15 cellular contexts compared by ENCODE assay signal in the genomic region with DNA sequence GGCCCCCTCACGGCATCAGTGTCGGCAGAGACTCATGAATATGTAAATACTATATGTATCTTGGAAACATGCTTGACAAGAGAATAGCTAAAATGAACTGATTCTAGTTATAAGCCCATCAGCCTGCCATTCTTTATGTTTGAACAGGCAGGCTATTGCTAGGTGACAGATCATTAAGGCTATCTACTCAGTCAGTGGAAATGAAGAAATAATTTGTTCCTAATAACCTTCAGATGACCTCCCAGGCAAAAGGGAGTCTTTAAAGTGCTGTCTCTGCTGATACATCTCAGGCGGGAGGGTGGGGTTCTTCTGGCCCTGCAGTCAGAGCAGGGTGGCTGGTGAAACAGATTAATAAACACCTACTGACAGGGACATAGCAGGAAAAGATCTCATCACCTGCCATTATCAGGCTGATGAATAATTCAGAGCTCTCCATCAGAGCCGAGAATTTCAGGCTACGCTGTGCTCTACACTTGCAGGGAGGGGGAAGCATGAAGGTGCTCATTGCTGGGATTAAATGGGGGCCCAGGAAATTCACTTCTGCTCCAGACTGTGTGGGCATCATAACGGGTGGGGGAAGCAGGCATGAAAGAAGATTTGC.
DNase-seq lines count a peak whose midpoint lies in the region; ATAC-seq and TF ChIP-seq lines count a peak whose summit lies in the region.
"Had no signal": no experiment of that assay in that cellular context is flagged by ENCODE, and none has a peak within 500 bp of the region (broad histone marks: within the 10 kb centered on the region; RNA-seq: fewer than 3 reads in every experiment).

No MANE protein-coding gene starts in this region.

- H3K4me1 Mint-ChIP-seq in GM23338: peaks cover 3% of the 10 kb centered on the region; the same call in 1 of the 3 replicates
- peaks cover 15% of the 10 kb centered on the region for H3K4me1 Mint-ChIP-seq in nephron progenitor cell
- H3K4me1 Mint-ChIP-seq: CD4-positive, CD25-positive, alpha-beta regulatory T cell had no signal

- TF ChIP-seq CTCF in GM23338 (conservative IDR thresholded peaks at IDR 0.05; ENCODE audit: low read depth in 2 of 2): no peak
- TF ChIP-seq CTCF in nephron progenitor cell (IDR thresholded peaks at IDR 0.05): no peak
- no peak for TF ChIP-seq CTCF in omental fat pad (IDR thresholded peaks at IDR 0.05)

- H3K4me1 ChIP-seq in GM23338 (ENCODE audit: insufficient read depth): no peaks in the 10 kb centered on the region
- H3K4me1 ChIP-seq: BLaER1 treated with 17β-estradiol and CSF1 and Interleukin-3, amounts not matched to agents 10 nM and 100 nM; HAP-1 had no signal

- no peak overlapping the region for H3K4me3 ChIP-seq in GM23338
- H3K4me3 ChIP-seq: BLaER1 treated with 17β-estradiol and CSF1 and Interleukin-3, amounts not matched to agents 10 nM and 100 nM; HAP-1 had no signal

- H3K36me3 ChIP-seq in GM23338 (ENCODE audit: insufficient read depth): no peaks in the 10 kb centered on the region
- H3K36me3 ChIP-seq: BLaER1 treated with 17β-estradiol and CSF1 and Interleukin-3, amounts not matched to agents 10 nM and 100 nM; HAP-1 had no signal

- H4K20me1 ChIP-seq in GM23338 (replicated peaks; ENCODE audit: insufficient read depth): no peaks in the 10 kb centered on the region
- H4K20me1 ChIP-seq: BLaER1 treated with 17β-estradiol and CSF1 and Interleukin-3, amounts not matched to agents 10 nM and 100 nM had no signal

- H3K27ac ChIP-seq in GM23338 (ENCODE audit: low read depth): no peak overlapping the region
- H3K27ac ChIP-seq: BLaER1 treated with 17β-estradiol and CSF1 and Interleukin-3, amounts not matched to agents 10 nM and 100 nM had no signal

- H3F3A ChIP-seq in GM23338 (replicated peaks; ENCODE audit: low read depth): no peaks in the 10 kb centered on the region

- no peak overlapping the region for H3K4me3 Mint-ChIP-seq in GM23338
- H3K4me3 Mint-ChIP-seq in nephron progenitor cell: no peak overlapping the region
- H3K4me3 Mint-ChIP-seq: CD4-positive, CD25-positive, alpha-beta regulatory T cell had no signal

- no peaks in the 10 kb centered on the region for H3K27me3 ChIP-seq in GM23338 (ENCODE audit: insufficient read depth)
- H3K27me3 ChIP-seq: BLaER1 treated with 17β-estradiol and CSF1 and Interleukin-3, amounts not matched to agents 10 nM and 100 nM had no signal

- H3K4me2 ChIP-seq in GM23338: no peak overlapping the region
- H3K4me2 ChIP-seq: BLaER1 treated with 17β-estradiol and CSF1 and Interleukin-3, amounts not matched to agents 10 nM and 100 nM had no signal

- no peak for ATAC-seq in GM23338
- ATAC-seq in HG03442 (IDR thresholded peaks at IDR 0.05; ENCODE audit: unreplicated experiment): no peak
- no peak for ATAC-seq in omental fat pad (ENCODE audit: low FRiP score)
- ATAC-seq: HepG2 had no signal

- H3K27ac Mint-ChIP-seq in GM23338 (no peak overlapping the region), nephron progenitor cell (peak overlapping the region; percentile 55)
- H3K27ac Mint-ChIP-seq: CD4-positive, CD25-positive, alpha-beta regulatory T cell had no signal

- H2AFZ ChIP-seq in GM23338: 0 out of 2 replicates have a peak overlapping the region, but pooled peaks have one; percentile 72

- H3K36me3 Mint-ChIP-seq in GM23338 (ENCODE audit: low read depth) (no peaks in the 10 kb centered on the region), nephron progenitor cell (ENCODE audit: low read depth) (no peaks in the 10 kb centered on the region)
- H3K36me3 Mint-ChIP-seq: CD4-positive, CD25-positive, alpha-beta regulatory T cell had no signal

- H3K9me3 Mint-ChIP-seq in GM23338: no peaks in the 10 kb centered on the region
- peaks cover 3% of the 10 kb centered on the region for H3K9me3 Mint-ChIP-seq in nephron progenitor cell

- DNase-seq in GM23338 (ENCODE audit: low spot score) (no peak), NCI-H146 (lab: John Stamatoyannopoulos, UW) (peak; percentile 72), NCI-H748 treated with DMSO at 0.1 percent for 48 hours (lab: John Stamatoyannopoulos, UW) (peak; percentile 13), nephron progenitor cell (no peak), HK-2 (ENCODE audit: unreplicated experiment) (no peak), OCI-M2 (lab: John Stamatoyannopoulos, UW; ENCODE audit: unreplicated experiment) (no peak), omental fat pad (ENCODE audit: low spot score) (no peak)
- DNase-seq: ACHN; CD4-positive, CD25-positive, alpha-beta regulatory T cell; DMS53; GF-D8 had no signal

- H3K27me3 Mint-ChIP-seq in GM23338 (ENCODE audit: insufficient read depth, low read depth, poor library complexity) (no peaks in the 10 kb centered on the region), nephron progenitor cell (ENCODE audit: low read depth, poor library complexity) (no peaks in the 10 kb centered on the region)
- H3K27me3 Mint-ChIP-seq: CD4-positive, CD25-positive, alpha-beta regulatory T cell had no signal

- no peaks in the 10 kb centered on the region for H3K79me2 ChIP-seq in GM23338 (replicated peaks; ENCODE audit: insufficient read depth)

- H3K9me2 ChIP-seq in GM23338 (ENCODE audit: insufficient read depth): no peaks in the 10 kb centered on the region

TF ChIP-seq in GM23338, 12 proteins besides CTCF, POLR2A, EP300 and RAD21 (continues in another document):
- TF ChIP-seq, protein P1, sequence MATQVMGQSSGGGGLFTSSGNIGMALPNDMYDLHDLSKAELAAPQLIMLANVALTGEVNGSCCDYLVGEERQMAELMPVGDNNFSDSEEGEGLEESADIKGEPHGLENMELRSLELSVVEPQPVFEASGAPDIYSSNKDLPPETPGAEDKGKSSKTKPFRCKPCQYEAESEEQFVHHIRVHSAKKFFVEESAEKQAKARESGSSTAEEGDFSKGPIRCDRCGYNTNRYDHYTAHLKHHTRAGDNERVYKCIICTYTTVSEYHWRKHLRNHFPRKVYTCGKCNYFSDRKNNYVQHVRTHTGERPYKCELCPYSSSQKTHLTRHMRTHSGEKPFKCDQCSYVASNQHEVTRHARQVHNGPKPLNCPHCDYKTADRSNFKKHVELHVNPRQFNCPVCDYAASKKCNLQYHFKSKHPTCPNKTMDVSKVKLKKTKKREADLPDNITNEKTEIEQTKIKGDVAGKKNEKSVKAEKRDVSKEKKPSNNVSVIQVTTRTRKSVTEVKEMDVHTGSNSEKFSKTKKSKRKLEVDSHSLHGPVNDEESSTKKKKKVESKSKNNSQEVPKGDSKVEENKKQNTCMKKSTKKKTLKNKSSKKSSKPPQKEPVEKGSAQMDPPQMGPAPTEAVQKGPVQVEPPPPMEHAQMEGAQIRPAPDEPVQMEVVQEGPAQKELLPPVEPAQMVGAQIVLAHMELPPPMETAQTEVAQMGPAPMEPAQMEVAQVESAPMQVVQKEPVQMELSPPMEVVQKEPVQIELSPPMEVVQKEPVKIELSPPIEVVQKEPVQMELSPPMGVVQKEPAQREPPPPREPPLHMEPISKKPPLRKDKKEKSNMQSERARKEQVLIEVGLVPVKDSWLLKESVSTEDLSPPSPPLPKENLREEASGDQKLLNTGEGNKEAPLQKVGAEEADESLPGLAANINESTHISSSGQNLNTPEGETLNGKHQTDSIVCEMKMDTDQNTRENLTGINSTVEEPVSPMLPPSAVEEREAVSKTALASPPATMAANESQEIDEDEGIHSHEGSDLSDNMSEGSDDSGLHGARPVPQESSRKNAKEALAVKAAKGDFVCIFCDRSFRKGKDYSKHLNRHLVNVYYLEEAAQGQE (IDR thresholded peaks at IDR 0.05; ENCODE audit: unreplicated experiment): no peak
- no peak for TF ChIP-seq ZNF114 (CRISPR knock-in tag; IDR thresholded peaks at IDR 0.05)
- no peak for TF ChIP-seq EZH2phosphoT487 (IDR thresholded peaks at IDR 0.05; ENCODE audit: unreplicated experiment)
- TF ChIP-seq, protein P2, sequence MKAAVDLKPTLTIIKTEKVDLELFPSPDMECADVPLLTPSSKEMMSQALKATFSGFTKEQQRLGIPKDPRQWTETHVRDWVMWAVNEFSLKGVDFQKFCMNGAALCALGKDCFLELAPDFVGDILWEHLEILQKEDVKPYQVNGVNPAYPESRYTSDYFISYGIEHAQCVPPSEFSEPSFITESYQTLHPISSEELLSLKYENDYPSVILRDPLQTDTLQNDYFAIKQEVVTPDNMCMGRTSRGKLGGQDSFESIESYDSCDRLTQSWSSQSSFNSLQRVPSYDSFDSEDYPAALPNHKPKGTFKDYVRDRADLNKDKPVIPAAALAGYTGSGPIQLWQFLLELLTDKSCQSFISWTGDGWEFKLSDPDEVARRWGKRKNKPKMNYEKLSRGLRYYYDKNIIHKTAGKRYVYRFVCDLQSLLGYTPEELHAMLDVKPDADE (IDR thresholded peaks at IDR 0.05): no peak
- TF ChIP-seq CREB1 (CRISPR knock-in tag; IDR thresholded peaks at IDR 0.05; ENCODE audit: low read depth): no peak

Comparison
In these comparisons a context has a peak if more than half of its experiments do, and no peak if none do; other contexts are left out.
1. DNase-seq: peak in NCI-H146 (single experiment) and NCI-H748 treated with DMSO at 0.1 percent for 48 hours (single experiment); none in GM23338 (single experiment), nephron progenitor cell (single experiment), HK-2 (single experiment), OCI-M2 (single experiment) and omental fat pad (single experiment).